In genomic region chrX:40733691-40734090, GRCh38 we compare ENCODE assay signal across 9 cellular contexts. TPM values are rescaled to one million over a fixed set of nuclear protein-coding genes. Genes with fewer than 3 reads are reported as not detected.
A peak's percentile ranks its signal among the peaks of the same experiment; 100 is the strongest.
DNase-seq lines count a peak whose midpoint lies in the region; ATAC-seq and TF ChIP-seq lines count a peak whose summit lies in the region.
"Had no signal": no experiment of that assay in that cellular context is flagged by ENCODE, and none has a peak within 500 bp of the region (broad histone marks: within the 10 kb centered on the region; RNA-seq: fewer than 3 reads in every experiment).

No MANE protein-coding gene starts in this region.

- peaks cover 19% of the 10 kb centered on the region for H3K4me1 Mint-ChIP-seq in endothelial cell (ENCODE audit: unreplicated experiment)
- peaks cover 33% of the 10 kb centered on the region for H3K4me1 Mint-ChIP-seq in progenitor cell of endocrine pancreas (ENCODE audit: low read depth)

- 6 to 39% methylated on average over 2 of the region's 2 CpGs for WGBS in aorta, 2 donors

- TF ChIP-seq CTCF in GM12865 (IDR thresholded peaks at IDR 0.05; ENCODE audit: insufficient read depth, low read depth, low read length, missing control alignments), result no peak
- TF ChIP-seq CTCF in OCI-LY7 (conservative IDR thresholded peaks at IDR 0.05; ENCODE audit: low read length), result no peak
- TF ChIP-seq CTCF in endothelial cell (IDR thresholded peaks at IDR 0.05; ENCODE audit: unreplicated experiment), result no peak
- no peak for TF ChIP-seq CTCF in progenitor cell of endocrine pancreas (IDR thresholded peaks at IDR 0.05; ENCODE audit: unreplicated experiment)
- TF ChIP-seq CTCF in GM20000 (IDR thresholded peaks at IDR 0.05; ENCODE audit: extremely low read depth, missing control alignments), result no peak

- DNase-seq in GM12865 (ENCODE audit: low read depth) (no peak), OCI-LY7 (ENCODE audit: low spot score) (no peak), endothelial cell (ENCODE audit: low spot score) (no peak), progenitor cell of endocrine pancreas (ENCODE audit: low spot score, unreplicated experiment) (no peak), GM20000 (ENCODE audit: low spot score) (no peak), aorta (no peak), SK-N-DZ (ENCODE audit: low spot score) (no peak)
- DNase-seq: body of pancreas, uterus had no signal

- H3K27me3 Mint-ChIP-seq in endothelial cell (ENCODE audit: unreplicated experiment) (peaks cover 1% of the 10 kb centered on the region), progenitor cell of endocrine pancreas (no peaks in the 10 kb centered on the region)

- H3K9me2 ChIP-seq in OCI-LY7 (ENCODE audit: insufficient read depth, low read length), result no peaks in the 10 kb centered on the region

- H3K4me2 ChIP-seq in OCI-LY7 (ENCODE audit: low read length), result peak overlapping the region; percentile 83

- peak overlapping the region; percentile 72 for H3K27ac Mint-ChIP-seq in endothelial cell (ENCODE audit: unreplicated experiment)
- peak overlapping the region; percentile 15 for H3K27ac Mint-ChIP-seq in progenitor cell of endocrine pancreas

- peaks cover 58% of the 10 kb centered on the region for H3K79me2 ChIP-seq in OCI-LY7 (ENCODE audit: insufficient read depth, low read depth, low read length)

- H3K9me3 Mint-ChIP-seq in endothelial cell (ENCODE audit: unreplicated experiment), result no peaks in the 10 kb centered on the region
- H3K9me3 Mint-ChIP-seq in progenitor cell of endocrine pancreas (ENCODE audit: low read depth), result peaks cover 10% of the 10 kb centered on the region

- H3K27ac ChIP-seq in OCI-LY7 (ENCODE audit: low read depth, low read length, poor library complexity, severe bottlenecking) (no peak overlapping the region), aorta (ENCODE audit: low read depth in 1 of 2, low read length in 2 of 2) (no peak overlapping the region)
- H3K27ac ChIP-seq: body of pancreas, uterus had no signal

- H3K4me3 Mint-ChIP-seq in endothelial cell (ENCODE audit: unreplicated experiment) (peak overlapping the region; percentile 97), progenitor cell of endocrine pancreas (ENCODE audit: low read depth) (peak overlapping the region; percentile 85)

- intact Hi-C loops in OCI-LY7 (cut with micrococcal nuclease; ENCODE audit: unreplicated experiment), result loop anchor here (2.0 to 10.0 kb wide), 2 partner anchors 87 to 601 kb away; partner anchors contain the start of genes CXorf38 and DDX3X
- intact Hi-C loops in aorta (cut with DNase I), result loop anchor here in 1 of 2 donors (10.0 kb wide), 2 partner anchors 61 to 351 kb away; partner anchors contain the start of gene USP9X

- no peaks in the 10 kb centered on the region for H3K36me3 Mint-ChIP-seq in endothelial cell (ENCODE audit: low read depth, unreplicated experiment)
- peaks cover 6% of the 10 kb centered on the region for H3K36me3 Mint-ChIP-seq in progenitor cell of endocrine pancreas (ENCODE audit: insufficient read depth)

- peaks cover 25% of the 10 kb centered on the region for H3K4me1 ChIP-seq in OCI-LY7 (ENCODE audit: insufficient read depth, low read length, poor library complexity, severe bottlenecking)
- peaks cover 0 to 2% of the 10 kb centered on the region in 2 donors for H3K4me1 ChIP-seq in aorta (ENCODE audit: control insufficient read depth in 1 of 2, insufficient read depth in 2 of 2, low read length in 2 of 2)
- H3K4me1 ChIP-seq: uterus had no signal

- H4K20me1 ChIP-seq in OCI-LY7 (ENCODE audit: insufficient read depth, low read length), result peaks cover 12% of the 10 kb centered on the region; the same call in 1 of the 2 replicates

- H3K36me3 ChIP-seq in OCI-LY7 (ENCODE audit: insufficient read depth, low read length) (peaks cover 17% of the 10 kb centered on the region), aorta (ENCODE audit: control insufficient read depth in 1 of 2, insufficient read depth in 2 of 2, low read length in 1 of 2) (no peaks in the 10 kb centered on the region)
- H3K36me3 ChIP-seq: uterus had no signal

- no peaks in the 10 kb centered on the region for H3K9me3 ChIP-seq in OCI-LY7 (ENCODE audit: low read length)
- no peaks in the 10 kb centered on the region for H3K9me3 ChIP-seq in aorta (ENCODE audit: control insufficient read depth, low read length)
- H3K9me3 ChIP-seq: body of pancreas, uterus had no signal

- BruUV-seq in OCI-LY7 (replicated peaks; lab: Mats Ljungman, UMichigan), result no TSS peak

- H2AFZ ChIP-seq in OCI-LY7 (ENCODE audit: low read length), result no peak overlapping the region

- ATAC-seq in aorta (ENCODE audit: low FRiP score), result no peak
- ATAC-seq: body of pancreas had no signal

- H3K27me3 ChIP-seq in aorta (ENCODE audit: control insufficient read depth in 1 of 2, insufficient read depth in 2 of 2, low read length in 1 of 2), result no peaks in the 10 kb centered on the region
- H3K27me3 ChIP-seq: body of pancreas had no signal

- POLR2A ChIA-PET in OCI-LY7 (lab: Charles Lee), result no interaction called here

- CTCF ChIA-PET in OCI-LY7 (lab: Charles Lee; ENCODE audit: unreplicated experiment), result no interaction called here

- H3K4me3 ChIP-seq in GM12865 (ENCODE audit: low read depth, low read length), result peak overlapping the region; percentile 63
- H3K4me3 ChIP-seq in OCI-LY7 (ENCODE audit: low read depth, low read length, poor library complexity, severe bottlenecking), result peak overlapping the region; percentile 87
- no peak overlapping the region for H3K4me3 ChIP-seq in aorta (ENCODE audit: low read length in 2 of 2)
- H3K4me3 ChIP-seq: body of pancreas had no signal

RNA-seq across cellular contexts. Expression of gene MED14, which starts 1.7 kb away (rescaled TPM):
- total RNA-seq in OCI-LY7 (2014; rRNA removed; shearing (Covaris generic)), result 28.1 and 39.4 TPM in 2 replicates
- 57.0 and 73.8 TPM in 2 replicates for total RNA-seq in OCI-LY7 (2022)
- total RNA-seq in endothelial cell (ENCODE audit: unreplicated experiment), result 57.6 TPM
- 58.2 and 61.8 TPM in 2 replicates for total RNA-seq in progenitor cell of endocrine pancreas
- total RNA-seq in aorta, result 10 to 100 TPM; 51.3 to 52.0 TPM
- polyA plus RNA-seq in aorta, result 10 to 100 TPM in 1 of 2 donors, 1 to 10 TPM in 1; 5.9 to 17.9 TPM
- polyA plus RNA-seq in SK-N-DZ (2014; cell fraction: cytosol; rRNA removed), result 13.7 and 15.5 TPM in 2 replicates
- 19.4 and 34.9 TPM in 2 replicates for polyA plus RNA-seq in SK-N-DZ (2014; cell fraction: nucleus; rRNA removed)

Comparison
In these comparisons a context has a peak if more than half of its experiments do, and no peak if none do; other contexts are left out.
1. H3K4me3 ChIP-seq: peak in GM12865 (single experiment) and OCI-LY7 (single experiment); none in aorta (0 of 2).